Comparison of ENCODE assay signal across 25 cellular contexts in the genomic region with DNA sequence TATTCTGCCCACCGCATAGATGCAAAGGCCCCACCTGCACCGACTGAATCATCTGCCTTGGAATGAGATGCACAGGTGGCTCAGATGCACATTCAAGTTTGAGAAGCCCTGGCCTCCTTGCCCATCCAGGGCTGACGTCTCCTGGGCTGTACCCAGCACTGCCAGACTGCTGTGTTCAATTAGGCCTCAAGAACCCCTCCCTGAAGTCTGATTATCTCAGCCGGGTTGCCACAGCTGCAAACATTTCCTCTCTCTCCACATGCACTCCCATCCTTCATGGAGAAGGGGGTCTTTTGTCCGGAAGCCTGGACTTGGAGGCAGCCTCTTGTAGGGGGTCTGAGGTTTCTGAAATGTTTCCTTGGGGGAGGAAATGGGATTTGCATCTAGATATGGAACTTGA.
"Had no signal": no experiment of that assay in that cellular context is flagged by ENCODE, and none has a peak within 500 bp of the region (broad histone marks: within the 10 kb centered on the region; RNA-seq: fewer than 3 reads in every experiment).

No MANE protein-coding gene starts in this region.

- H3K9me3 Mint-ChIP-seq: activated B cell treated with CpG ODN at 0.5 μM for 24 hours; activated CD8-positive, alpha-beta T cell treated with anti-CD3 and anti-CD28 coated beads for 36 hours; activated T-cell treated with anti-CD3 and anti-CD28 coated beads, Interleukin-2, amount 50 U/mL, for 72 hours; naive thymus-derived CD4-positive, alpha-beta T cell; T-helper 2 cell treated with Interferon-gamma antibody and Interleukin-4, amounts not matched to agents 5 μg/mL and 100 μg/mL, for 36 hours had no signal

- H3K9me3 ChIP-seq: body of pancreas, pancreas, prostate gland, sigmoid colon, upper lobe of right lung had no signal

- H3K4me3 Mint-ChIP-seq: activated B cell treated with CpG ODN at 0.5 μM for 24 hours; activated CD8-positive, alpha-beta T cell treated with anti-CD3 and anti-CD28 coated beads for 36 hours; activated T-cell treated with anti-CD3 and anti-CD28 coated beads, Interleukin-2, amount 50 U/mL, for 72 hours; naive thymus-derived CD4-positive, alpha-beta T cell; T-helper 2 cell treated with Interferon-gamma antibody and Interleukin-4, amounts not matched to agents 5 μg/mL and 100 μg/mL, for 36 hours had no signal

- H3K4me1 ChIP-seq: pancreas, prostate gland had no signal

- H3K36me3 ChIP-seq: pancreas, prostate gland, sigmoid colon, upper lobe of right lung had no signal

- ATAC-seq: activated CD8-positive, alpha-beta T cell treated with anti-CD3 and anti-CD28 coated beads for 36 hours; activated naive CD4-positive, alpha-beta T cell treated with anti-CD3 and anti-CD28 coated beads, Interleukin-2, amount 50 U/mL, for 72 hours; activated T-cell treated with anti-CD3 and anti-CD28 coated beads, Interleukin-2, amount 50 U/mL, for 72 hours; body of pancreas; naive thymus-derived CD4-positive, alpha-beta T cell had no signal

- H3K4me3 ChIP-seq: body of pancreas, pancreas, prostate gland, sigmoid colon, upper lobe of right lung had no signal

- H3K27me3 ChIP-seq: body of pancreas, pancreas, sigmoid colon, upper lobe of right lung had no signal

- DNase-seq: activated B cell treated with CpG ODN at 0.5 μM for 24 hours; activated CD4-positive, alpha-beta T cell treated with anti-CD3 and anti-CD28 coated beads, Interleukin-2, amount 50 U/mL, for 1 hour; activated CD8-positive, alpha-beta T cell treated with anti-CD3 and anti-CD28 coated beads for 36 hours; activated naive CD4-positive, alpha-beta T cell; activated T-cell treated with anti-CD3 and anti-CD28 coated beads for 4 hours; activated T-cell treated with anti-CD3 and anti-CD28 coated beads, Interleukin-2, amount 50 U/mL, for 72 hours; effector memory CD4-positive, alpha-beta T cell; erythroblast; foreskin fibroblast; kidney; midbrain; naive thymus-derived CD4-positive, alpha-beta T cell; small intestine; stimulated activated CD4-positive, alpha-beta T cell treated with anti-CD3 and anti-CD28 coated beads, Interleukin-1b, Interleukin-23, amount 100 ng/mL, for 48 hours; stimulated activated CD4-positive, alpha-beta T cell treated with anti-CD3 and anti-CD28 coated beads, Interleukin-4, amount 100 ng/mL, for 4 hours; stimulated activated CD8-positive, alpha-beta memory T cell treated with anti-CD3 and anti-CD28 coated beads, Interleukin-4, amount 100 ng/mL, for 48 hours; stimulated activated naive CD4-positive, alpha-beta T cell; T-helper 1 cell; upper lobe of right lung had no signal

- H3K27ac ChIP-seq: body of pancreas, pancreas, prostate gland had no signal

- H3K27ac Mint-ChIP-seq: activated B cell treated with CpG ODN at 0.5 μM for 24 hours; activated CD8-positive, alpha-beta T cell treated with anti-CD3 and anti-CD28 coated beads for 36 hours; activated T-cell treated with anti-CD3 and anti-CD28 coated beads, Interleukin-2, amount 50 U/mL, for 72 hours; T-helper 2 cell treated with Interferon-gamma antibody and Interleukin-4, amounts not matched to agents 5 μg/mL and 100 μg/mL, for 36 hours had no signal
